ENCODE assay signal across 19 cellular contexts in genomic region chr6:84462697-84463096, GRCh38.
DNase-seq lines count a peak whose midpoint lies in the region; ATAC-seq, FAIRE-seq and TF ChIP-seq lines count a peak whose summit lies in the region.
"Had no signal": no experiment of that assay in that cellular context is flagged by ENCODE, and none has a peak within 500 bp of the region (broad histone marks: within the 10 kb centered on the region; RNA-seq: fewer than 3 reads in every experiment).

No MANE protein-coding gene starts in this region.

- H4K20me1 ChIP-seq in IMR-90 (ENCODE audit: insufficient read depth, low read length), result no peaks in the 10 kb centered on the region

- no peak overlapping the region for H4K91ac ChIP-seq in IMR-90 (ENCODE audit: insufficient read depth, low read depth, low read length)

- H2BK20ac ChIP-seq in IMR-90 (ENCODE audit: low read depth, low read length), result no peak overlapping the region

- H3K4ac ChIP-seq in IMR-90 (ENCODE audit: low read depth, low read length), result no peak overlapping the region

- ATAC-seq in IMR-90 (ENCODE audit: low read depth), result no peak
- ATAC-seq: left ventricle myocardium superior, Panc1 had no signal

- no peak overlapping the region for H2BK5ac ChIP-seq in IMR-90 (ENCODE audit: low read depth, low read length, poor library complexity, severe bottlenecking)

- H2AK9ac ChIP-seq in IMR-90 (replicated peaks; ENCODE audit: low read depth, low read length, poor library complexity), result no peak overlapping the region

- POLR2A ChIA-PET in IMR-90 (lab: Charles Lee; ENCODE audit: unreplicated experiment), result no interaction called here

- DNase-seq in AG08395 (ENCODE audit: low spot score) (peak; percentile 70), IMR-90 (peak; percentile 17), bronchial epithelial cell (ENCODE audit: low read depth) (peak; percentile 64), kidney glomerular epithelial cell (lab: John Stamatoyannopoulos, UW) (peak; percentile 45), GDM1 (lab: John Stamatoyannopoulos, UW) (no peak), NCI-H128 (lab: John Stamatoyannopoulos, UW; ENCODE audit: unreplicated experiment) (no peak), activated T-cell treated with anti-CD3 and anti-CD28 coated beads for 4 hours (no peak), AML-193 (lab: John Stamatoyannopoulos, UW) (no peak)
- DNase-seq: activated CD4-positive, CD25-positive, alpha-beta regulatory T cell; activated effector memory CD4-positive, alpha-beta T cell treated with anti-CD3 and anti-CD28 coated beads, Interleukin-2, amount 50 U/mL, for 16 hours; left ventricle myocardium superior; naive B cell; NCI-H1930; NCI-H526 treated with DMSO at 0.1 percent for 48 hours; retina; T-helper 1 cell; testis had no signal

- TF ChIP-seq RAD21 in IMR-90 (IDR thresholded peaks at IDR 0.05; ENCODE audit: low read length), result no peak

- CTCF ChIA-PET in IMR-90 (lab: Yijun Ruan, JAX), result interaction anchor here (1.0 kb wide), 1 partner anchor 17 kb away, joined by 3 read pairs; no protein-coding TSS in a partner anchor

- H3K4me3 ChIP-seq in IMR-90 (ENCODE audit: insufficient read depth, low read depth, low read length), result no peak overlapping the region
- H3K4me3 ChIP-seq in bronchial epithelial cell (ENCODE audit: low read depth, low read length), result no peak overlapping the region
- H3K4me3 ChIP-seq: testis had no signal

- no peak overlapping the region for H3K4me2 ChIP-seq in IMR-90 (ENCODE audit: low read depth, low read length)

- no peak for TF ChIP-seq POLR2A in IMR-90 (IDR thresholded peaks at IDR 0.05; ENCODE audit: low read depth, low read length)

- H2BK120ac ChIP-seq in IMR-90 (ENCODE audit: low read depth, low read length), result no peak overlapping the region

- no peak overlapping the region for H3K18ac ChIP-seq in IMR-90 (ENCODE audit: low read depth, low read length)

- WGBS in IMR-90 (ENCODE audit: extremely low coverage in 2 of 2, insufficient read length in 1 of 2), 2 experiments, result no CpG with 5 or more reads among the region's 1 CpG

- dilution Hi-C loops in IMR-90 (cut with HindIII; ENCODE audit: low sequenced_read_pairs, unreplicated experiment), result no loop called here

- H3K79me1 ChIP-seq in IMR-90 (ENCODE audit: low read depth in 1 of 2, low read length in 2 of 2), result no peaks in the 10 kb centered on the region

- H3K27me3 ChIP-seq in IMR-90 (ENCODE audit: control insufficient read depth, insufficient read depth, low read length), result no peaks in the 10 kb centered on the region; the same call in 1 of the 2 replicates
- no peaks in the 10 kb centered on the region for H3K27me3 ChIP-seq in bronchial epithelial cell (ENCODE audit: control insufficient read depth, insufficient read depth, low read length)
- H3K27me3 ChIP-seq: testis had no signal

- H3K27ac ChIP-seq in IMR-90 (ENCODE audit: insufficient read depth, low read length), result no peak overlapping the region
- H3K27ac ChIP-seq: testis had no signal

- no peak for FAIRE-seq in bronchial epithelial cell (lab: Jason Lieb, UNC)
- FAIRE-seq: HTR-8/SVneo had no signal

- no peaks in the 10 kb centered on the region for H3K36me3 ChIP-seq in IMR-90 (ENCODE audit: control insufficient read depth, insufficient read depth, low read length)
- no peaks in the 10 kb centered on the region for H3K36me3 ChIP-seq in bronchial epithelial cell (ENCODE audit: control insufficient read depth, insufficient read depth, low read length)

- no peak overlapping the region for H4K5ac ChIP-seq in IMR-90 (ENCODE audit: low read depth, low read length)

- in situ Hi-C loops in IMR-90 (cut with MboI; ENCODE audit: low sequenced_read_pairs), result no loop called here

- no peak overlapping the region for H2AFZ ChIP-seq in IMR-90 (replicated peaks; ENCODE audit: low read length, poor library complexity)

- no peak overlapping the region for H2AK5ac ChIP-seq in IMR-90 (ENCODE audit: low read depth, low read length)

- H3K23ac ChIP-seq in IMR-90 (ENCODE audit: low read depth, low read length), result no peak overlapping the region

- no peak for TF ChIP-seq CTCF in IMR-90 (conservative IDR thresholded peaks at IDR 0.05; ENCODE audit: low read depth, low read length)
- TF ChIP-seq CTCF in bronchial epithelial cell (IDR thresholded peaks at IDR 0.05; ENCODE audit: insufficient read depth, low read length, severe bottlenecking), result no peak

- no peak overlapping the region for H3K56ac ChIP-seq in IMR-90 (ENCODE audit: extremely low read depth, insufficient read depth, low read length)

- H3K14ac ChIP-seq in IMR-90 (replicated peaks; ENCODE audit: low read depth, low read length), result no peak overlapping the region

- no peak overlapping the region for H3K9ac ChIP-seq in IMR-90 (ENCODE audit: low read depth, low read length)

- H2BK15ac ChIP-seq in IMR-90 (ENCODE audit: low read depth, low read length), result no peak overlapping the region

- no peaks in the 10 kb centered on the region for H3K9me3 ChIP-seq in IMR-90 (ENCODE audit: control insufficient read depth, insufficient read depth, low read length)
- H3K9me3 ChIP-seq: testis had no signal

- no TSS peak for BruUV-seq in IMR-90 (replicated peaks; lab: Mats Ljungman, UMichigan)

- no peak overlapping the region for H4K8ac ChIP-seq in IMR-90 (ENCODE audit: low read depth in 2 of 2, low read length in 2 of 2)

- H3K9me1 ChIP-seq in IMR-90 (ENCODE audit: insufficient read depth, low read length), result no peaks in the 10 kb centered on the region; the same call in 1 of the 2 replicates

- intact Hi-C loops in IMR-90 (cut with micrococcal nuclease), result no loop called here

- no peaks in the 10 kb centered on the region for H3K4me1 ChIP-seq in IMR-90 (ENCODE audit: control insufficient read depth, insufficient read depth, low read length)
- H3K4me1 ChIP-seq: testis had no signal

TF ChIP-seq in IMR-90, 13 proteins besides CTCF, POLR2A, EP300 and RAD21:
- no peak for TF ChIP-seq RCOR1 (IDR thresholded peaks at IDR 0.05; ENCODE audit: insufficient replicate concordance, low read length)
- no peak for TF ChIP-seq MAZ (IDR thresholded peaks at IDR 0.05; ENCODE audit: borderline replicate concordance, low read depth, low read length)
- no peak for TF ChIP-seq BHLHE40 (IDR thresholded peaks at IDR 0.05; ENCODE audit: low read depth, low read length)
- no peak for TF ChIP-seq USF2 (IDR thresholded peaks at IDR 0.05; ENCODE audit: low read depth, low read length)
- no peak for TF ChIP-seq NFE2L2 (IDR thresholded peaks at IDR 0.05; ENCODE audit: low read depth, low read length)
- TF ChIP-seq ELK1 (IDR thresholded peaks at IDR 0.05; ENCODE audit: borderline replicate concordance, low read depth, low read length), result no peak
- TF ChIP-seq MXI1 (IDR thresholded peaks at IDR 0.05; ENCODE audit: borderline replicate concordance, low read depth, low read length), result no peak
- TF ChIP-seq MAFK (IDR thresholded peaks at IDR 0.05; ENCODE audit: low read depth, low read length), result no peak
- no peak for TF ChIP-seq CHD1 (IDR thresholded peaks at IDR 0.05; ENCODE audit: low read depth, low read length)
- TF ChIP-seq FOS (IDR thresholded peaks at IDR 0.05; ENCODE audit: low read depth, low read length), result no peak
- TF ChIP-seq SMC3 (IDR thresholded peaks at IDR 0.05; ENCODE audit: low read depth, low read length), result no peak
- TF ChIP-seq RFX5 (IDR thresholded peaks at IDR 0.05; ENCODE audit: low read depth, low read length), result no peak
- no peak for TF ChIP-seq CEBPB (IDR thresholded peaks at IDR 0.05; ENCODE audit: low read depth, low read length)

Comparison
In these comparisons a context has a peak if more than half of its experiments do, and no peak if none do; other contexts are left out.
1. DNase-seq: peak in AG08395 (single experiment), IMR-90 (single experiment), bronchial epithelial cell (single experiment) and kidney glomerular epithelial cell (single experiment); none in GDM1 (single experiment), NCI-H128 (single experiment), activated T-cell treated with anti-CD3 and anti-CD28 coated beads for 4 hours (single experiment) and AML-193 (0 of 2).